Comparison of ENCODE assay signal across 26 cellular contexts in the genomic region with DNA sequence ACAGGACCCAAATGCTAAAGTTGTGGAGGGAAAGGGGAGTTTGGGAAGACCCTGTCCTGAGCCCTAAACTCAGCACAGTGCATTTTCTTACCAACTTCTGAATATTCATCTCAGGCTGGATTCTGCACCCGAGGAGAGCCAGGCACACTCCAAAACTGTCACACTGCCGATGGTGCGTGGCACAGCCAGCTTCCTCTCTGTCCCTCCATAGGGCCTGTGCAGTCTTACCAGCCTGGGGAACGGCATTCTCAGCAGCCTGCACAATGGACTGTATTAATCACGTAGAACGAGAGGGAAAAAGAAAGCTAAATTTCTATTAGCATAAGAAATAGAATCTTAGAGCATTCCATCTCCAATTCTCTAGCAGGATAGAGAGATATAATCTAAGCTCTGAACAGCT.
"Had no signal": no experiment of that assay in that cellular context is flagged by ENCODE, and none has a peak within 500 bp of the region (broad histone marks: within the 10 kb centered on the region; RNA-seq: fewer than 3 reads in every experiment).

No MANE protein-coding gene starts in this region.

- H3K9me3 ChIP-seq: esophagus squamous epithelium, neutrophil, spleen, uterus had no signal

- H3K4me1 ChIP-seq: esophagus squamous epithelium, spleen, uterus had no signal

- H3K27ac ChIP-seq: epithelial cell of prostate, esophagus squamous epithelium, hepatocyte, neutrophil, spleen, uterus, VCaP had no signal

- ATAC-seq: activated CD4-positive, CD25-positive, alpha-beta regulatory T cell treated with anti-CD3 and anti-CD28 coated beads, Interleukin-2, amount 50 U/mL, for 24 hours; activated naive CD8-positive, alpha-beta T cell treated with anti-CD3 and anti-CD28 coated beads, Interleukin-2, amount 50 U/mL, for 24 hours; activated T-helper 17 cell treated with anti-CD3 and anti-CD28 coated beads, Interleukin-2, amount 50 U/mL, for 72 hours; left colon; natural killer cell had no signal

- H3K27me3 ChIP-seq: esophagus squamous epithelium, hepatocyte, neutrophil, spleen, uterus had no signal

- H3K4me3 Mint-ChIP-seq: activated naive CD4-positive, alpha-beta T cell treated with anti-CD3 and anti-CD28 coated beads, Interleukin-2, amount 50 U/mL, for 24 hours; activated naive CD8-positive, alpha-beta T cell treated with anti-CD3 and anti-CD28 coated beads, Interleukin-2, amount 50 U/mL, for 24 hours; activated T-cell treated with anti-CD3 and anti-CD28 coated beads, Interleukin-2, amount 50 U/mL, for 24 hours; activated T-helper 17 cell treated with anti-CD3 and anti-CD28 coated beads, Interleukin-2, amount 50 U/mL, for 72 hours; central memory CD8-positive, alpha-beta T cell; memory B cell; natural killer cell; type B pancreatic cell had no signal

- H3K27me3 Mint-ChIP-seq: activated naive CD4-positive, alpha-beta T cell treated with anti-CD3 and anti-CD28 coated beads, Interleukin-2, amount 50 U/mL, for 24 hours; activated naive CD8-positive, alpha-beta T cell treated with anti-CD3 and anti-CD28 coated beads, Interleukin-2, amount 50 U/mL, for 24 hours; activated T-cell treated with anti-CD3 and anti-CD28 coated beads, Interleukin-2, amount 50 U/mL, for 24 hours; activated T-helper 17 cell treated with anti-CD3 and anti-CD28 coated beads, Interleukin-2, amount 50 U/mL, for 72 hours; central memory CD8-positive, alpha-beta T cell; memory B cell; progenitor cell of endocrine pancreas; type B pancreatic cell had no signal

- H3K27ac Mint-ChIP-seq: activated naive CD8-positive, alpha-beta T cell treated with anti-CD3 and anti-CD28 coated beads, Interleukin-2, amount 50 U/mL, for 24 hours; activated T-cell treated with anti-CD3 and anti-CD28 coated beads, Interleukin-2, amount 50 U/mL, for 24 hours; activated T-helper 17 cell treated with anti-CD3 and anti-CD28 coated beads, Interleukin-2, amount 50 U/mL, for 72 hours; memory B cell; natural killer cell; progenitor cell of endocrine pancreas; type B pancreatic cell had no signal

- H3K4me1 Mint-ChIP-seq: activated naive CD4-positive, alpha-beta T cell treated with anti-CD3 and anti-CD28 coated beads, Interleukin-2, amount 50 U/mL, for 24 hours; activated naive CD8-positive, alpha-beta T cell treated with anti-CD3 and anti-CD28 coated beads, Interleukin-2, amount 50 U/mL, for 24 hours; activated T-helper 17 cell treated with anti-CD3 and anti-CD28 coated beads, Interleukin-2, amount 50 U/mL, for 72 hours; natural killer cell had no signal

- H3K9me3 Mint-ChIP-seq: activated naive CD4-positive, alpha-beta T cell treated with anti-CD3 and anti-CD28 coated beads, Interleukin-2, amount 50 U/mL, for 24 hours; activated naive CD8-positive, alpha-beta T cell treated with anti-CD3 and anti-CD28 coated beads, Interleukin-2, amount 50 U/mL, for 24 hours; activated T-cell treated with anti-CD3 and anti-CD28 coated beads, Interleukin-2, amount 50 U/mL, for 24 hours; activated T-helper 17 cell treated with anti-CD3 and anti-CD28 coated beads, Interleukin-2, amount 50 U/mL, for 72 hours; central memory CD8-positive, alpha-beta T cell; memory B cell; natural killer cell; type B pancreatic cell had no signal

- H3K36me3 Mint-ChIP-seq: activated naive CD4-positive, alpha-beta T cell treated with anti-CD3 and anti-CD28 coated beads, Interleukin-2, amount 50 U/mL, for 24 hours; natural killer cell had no signal

- H3K36me3 ChIP-seq: neutrophil, uterus had no signal

- DNase-seq: activated CD4-positive, alpha-beta T cell treated with anti-CD3 and anti-CD28 coated beads for 48 hours; activated CD4-positive, alpha-beta T cell treated with anti-CD3 and anti-CD28 coated beads, Interleukin-2, amount 50 U/mL, for 48 hours; activated CD8-positive, alpha-beta memory T cell treated with anti-CD3 and anti-CD28 coated beads, Interleukin-2, amount 50 U/mL, for 4 hours; activated gamma-delta T cell treated with Interleukin-2 at 50 U/mL for 16 hours; activated naive CD8-positive, alpha-beta T cell treated with anti-CD3 and anti-CD28 coated beads, Interleukin-2, amount 50 U/mL, for 24 hours; activated T-cell treated with anti-CD3 and anti-CD28 coated beads, Interleukin-2, amount 50 U/mL, for 24 hours; dermis blood vessel endothelial cell; effector CD8-positive, alpha-beta T cell; esophagus squamous epithelium; foreskin melanocyte; left colon; natural killer cell; spleen; stimulated activated naive CD4-positive, alpha-beta T cell; uterus had no signal

- H3K4me3 ChIP-seq: esophagus squamous epithelium, hepatocyte, spleen, uterus had no signal
